In genomic region chr7:47538846-47539311, GRCh38 we compare ENCODE assay signal across 1 cellular context.
TF ChIP-seq lines count a peak whose summit lies in the region.

No MANE protein-coding gene starts in this region.

TF ChIP-seq in HepG2, 621 proteins besides CTCF, POLR2A, EP300 and RAD21 (continued from another document and continues in another):
- TF ChIP-seq ZHX2 (IDR thresholded peaks at IDR 0.05; ENCODE audit: low read depth) (no peak), ZHX2 (CRISPR knock-in tag; IDR thresholded peaks at IDR 0.05; ENCODE audit: borderline replicate concordance) (no peak), ZBTB7A (CRISPR knock-in tag; IDR thresholded peaks at IDR 0.05) (no peak), ZZZ3 (CRISPR knock-in tag; IDR thresholded peaks at IDR 0.05; ENCODE audit: borderline replicate concordance) (no peak), ETS1 (CRISPR knock-in tag; IDR thresholded peaks at IDR 0.05) (no peak), HOXA7 (CRISPR knock-in tag; IDR thresholded peaks at IDR 0.05) (no peak), ZBED4 (CRISPR knock-in tag; IDR thresholded peaks at IDR 0.05; ENCODE audit: borderline replicate concordance) (no peak), ZNF703 (CRISPR knock-in tag; IDR thresholded peaks at IDR 0.05; ENCODE audit: borderline replicate concordance) (no peak), HDAC1 (CRISPR knock-in tag; IDR thresholded peaks at IDR 0.05) (peak; percentile 35), TERF1 (CRISPR knock-in tag; IDR thresholded peaks at IDR 0.05) (no peak), MXD3 (CRISPR knock-in tag; IDR thresholded peaks at IDR 0.05) (no peak), NFE2L2 (IDR thresholded peaks at IDR 0.05; ENCODE audit: low read length) (peak; percentile 81), HMG20A (CRISPR knock-in tag; IDR thresholded peaks at IDR 0.05; ENCODE audit: borderline replicate concordance) (peak; percentile 69), ZNF256 (CRISPR knock-in tag; conservative IDR thresholded peaks at IDR 0.05) (no peak), RBAK (CRISPR knock-in tag; IDR thresholded peaks at IDR 0.05) (no peak), FOXP1 (IDR thresholded peaks at IDR 0.05) (no peak), FOXP1 (CRISPR knock-in tag; IDR thresholded peaks at IDR 0.05) (peak; percentile 60; the same call in 1 of the 2 replicates), ZNF737 (CRISPR knock-in tag; IDR thresholded peaks at IDR 0.05; ENCODE audit: borderline replicate concordance) (no peak), ZNF446 (CRISPR knock-in tag; IDR thresholded peaks at IDR 0.05) (no peak), NFE2L1 (CRISPR knock-in tag; IDR thresholded peaks at IDR 0.05; ENCODE audit: borderline replicate concordance) (no peak), KDM3A (CRISPR knock-in tag; IDR thresholded peaks at IDR 0.05; ENCODE audit: low read depth) (no peak), ZBTB40 (IDR thresholded peaks at IDR 0.05) (no peak), ZBTB40 (CRISPR knock-in tag; IDR thresholded peaks at IDR 0.05) (no peak), ZNF331 (CRISPR knock-in tag; IDR thresholded peaks at IDR 0.05) (peak; percentile 39; the same call in 1 of the 2 replicates), STAG1 (CRISPR knock-in tag; IDR thresholded peaks at IDR 0.05) (peak; percentile 12), WIZ (CRISPR knock-in tag; IDR thresholded peaks at IDR 0.05) (no peak), ZNF414 (CRISPR knock-in tag; IDR thresholded peaks at IDR 0.05) (no peak; the same call in 1 of the 2 replicates), BRD4 (CRISPR knock-in tag; IDR thresholded peaks at IDR 0.05) (no peak), SKI (IDR thresholded peaks at IDR 0.05; ENCODE audit: partially characterized antibody) (peak; percentile 60), BRF2 (CRISPR knock-in tag; IDR thresholded peaks at IDR 0.05) (no peak), HOMEZ (CRISPR knock-in tag; IDR thresholded peaks at IDR 0.05; ENCODE audit: low read depth) (no peak), ZIK1 (CRISPR knock-in tag; IDR thresholded peaks at IDR 0.05; ENCODE audit: borderline replicate concordance, low read depth) (no peak)
